Comparison of ENCODE assay signal across 19 cellular contexts in genomic region chr16:81097230-81097629, GRCh38. TPM values are rescaled to one million over a fixed set of nuclear protein-coding genes. Genes with fewer than 3 reads are reported as not detected.
DNase-seq lines count a peak whose midpoint lies in the region; ATAC-seq, FAIRE-seq and TF ChIP-seq lines count a peak whose summit lies in the region.
"Had no signal": no experiment of that assay in that cellular context is flagged by ENCODE, and none has a peak within 500 bp of the region (broad histone marks: within the 10 kb centered on the region; RNA-seq: fewer than 3 reads in every experiment).

No MANE protein-coding gene starts in this region.

- no peak for TF ChIP-seq POLR2A in A549 (IDR thresholded peaks at IDR 0.05; ENCODE audit: low read length)

- FAIRE-seq in A549 (lab: Jason Lieb, UNC): no peak
- FAIRE-seq: HTR-8/SVneo, small intestine had no signal

- ATAC-seq in A549: no peak

- H3K4me1 ChIP-seq in A549: peaks cover 5% of the 10 kb centered on the region
- peaks cover 10% of the 10 kb centered on the region for H3K4me1 ChIP-seq in Loucy (ENCODE audit: insufficient read depth, low read length, poor library complexity, severe bottlenecking)
- peaks cover 7% of the 10 kb centered on the region for H3K4me1 ChIP-seq in mammary epithelial cell (ENCODE audit: insufficient read depth, low read length)
- H3K4me1 ChIP-seq in osteoblast (ENCODE audit: insufficient read depth, low read length): peaks cover 4% of the 10 kb centered on the region
- H3K4me1 ChIP-seq: upper lobe of right lung had no signal

- BruUV-seq in mammary epithelial cell (replicated peaks; lab: Mats Ljungman, UMichigan): no TSS peak

- H3K4me2 ChIP-seq in A549 (peak overlapping the region; percentile 71; the same call in 2 of the 3 replicates), Loucy (ENCODE audit: low read depth, low read length, poor library complexity, severe bottlenecking) (peak overlapping the region; percentile 73), mammary epithelial cell (ENCODE audit: insufficient read depth, low read depth, low read length) (no peak overlapping the region), osteoblast (ENCODE audit: insufficient read depth, low read length) (peak overlapping the region; percentile 79)

- no peak for TF ChIP-seq EP300 in A549 (IDR thresholded peaks at IDR 0.05)

- dilution Hi-C loops in mammary epithelial cell (cut with HindIII; ENCODE audit: low sequenced_read_pairs): no loop called here

- H3K4me3 ChIP-seq in A549 (no peak overlapping the region), Loucy (ENCODE audit: low read length, poor library complexity, severe bottlenecking) (no peak overlapping the region), mammary epithelial cell (replicated peaks in 1 of 3; ENCODE audit: insufficient read depth in 1 of 3, low read depth in 2 of 3, low read length in 3 of 3) (no peak overlapping the region), osteoblast (ENCODE audit: insufficient read depth, low read length) (no peak overlapping the region)
- H3K4me3 ChIP-seq: upper lobe of right lung had no signal

- H3K4me3 Mint-ChIP-seq in CD14-positive monocyte: no peak overlapping the region

- WGBS in A549 (ENCODE audit: missing lambda C conversion rate): 93% methylated on average over 6 of the region's 6 CpGs
- WGBS in mammary epithelial cell (ENCODE audit: low coverage, missing lambda C conversion rate): 89% methylated on average over 6 of the region's 6 CpGs

- H3K79me2 ChIP-seq in Loucy (ENCODE audit: insufficient read depth, low read length) (peaks cover 22% of the 10 kb centered on the region), mammary epithelial cell (ENCODE audit: insufficient read depth, low read length) (peaks cover 36% of the 10 kb centered on the region), osteoblast (ENCODE audit: insufficient read depth, low read length) (peaks cover 22% of the 10 kb centered on the region)

- no peaks in the 10 kb centered on the region for H4K20me1 ChIP-seq in Loucy (ENCODE audit: insufficient read depth, low read length, poor library complexity, severe bottlenecking)
- H4K20me1 ChIP-seq in mammary epithelial cell (ENCODE audit: insufficient read depth, low read length): no peaks in the 10 kb centered on the region
- peaks cover 2% of the 10 kb centered on the region for H4K20me1 ChIP-seq in osteoblast (ENCODE audit: insufficient read depth, low read length)

- H3K27ac ChIP-seq in A549 (peak overlapping the region in 1 of 2 experiments; percentile 69; a peak in 3 of 6 replicates), mammary epithelial cell (ENCODE audit: insufficient read depth, low read depth, low read length) (no peak overlapping the region), osteoblast (ENCODE audit: low read depth, low read length) (no peak overlapping the region)

- no peak overlapping the region for H3K27ac Mint-ChIP-seq in CD14-positive monocyte
- H3K27ac Mint-ChIP-seq: T-helper 17 cell had no signal

- intact Hi-C loops in mammary epithelial cell (cut with micrococcal nuclease): loop anchor here (2.0 to 10.0 kb wide), 3 partner anchors 84 to 218 kb away; partner anchors contain the start of gene GAN
- intact Hi-C loops in CD14-positive monocyte (cut with micrococcal nuclease): loop anchor here (2.0 to 10.0 kb wide), 7 partner anchors 20 to 638 kb away; partner anchors contain the start of genes CENPN (in 2 of the 2), CMC2 (in 2 of the 2), ATMIN (in 1 of the 2) and C16orf46 (in 1 of the 2)

- peaks cover 0 to 2% (median 0%) of the 10 kb centered on the region in 7 donors for H3K9me3 Mint-ChIP-seq in CD14-positive monocyte

- POLR2A ChIA-PET in A549 (lab: Yijun Ruan, JAX): interaction anchor here (0.8 kb wide), 1 partner anchor 20 kb away, joined by 3 read pairs; the partner anchor contains the start of gene C16orf46

- no peaks in the 10 kb centered on the region for H3K9me2 ChIP-seq in Loucy (replicated peaks; ENCODE audit: low read depth, low read length)

- CTCF ChIA-PET in A549 (lab: Yijun Ruan, JAX) (interaction anchor here (0.9 to 2.2 kb wide), 3 partner anchors 62 to 640 kb away, joined by 3 to 9 read pairs (median 3); partner anchors contain the start of gene ATMIN), mammary epithelial cell (lab: Charles Lee; ENCODE audit: low non-redundant PET) (no interaction called here)

- no peaks in the 10 kb centered on the region for H3K36me3 Mint-ChIP-seq in CD14-positive monocyte
- H3K36me3 Mint-ChIP-seq: stimulated activated memory B cell treated with anti-CD40 and anti-IgM and Interleukin-4, amounts not matched to agents 10 μg/mL and 1 μg/mL and 100 μg/mL, for 72 hours had no signal

- no peaks in the 10 kb centered on the region for H3K27me3 ChIP-seq in Loucy (ENCODE audit: insufficient read depth, low read length, poor library complexity, severe bottlenecking)
- H3K27me3 ChIP-seq in mammary epithelial cell (ENCODE audit: insufficient read depth, low read length): no peaks in the 10 kb centered on the region
- no peaks in the 10 kb centered on the region for H3K27me3 ChIP-seq in osteoblast (ENCODE audit: insufficient read depth, low read length)
- H3K27me3 ChIP-seq: ovary, upper lobe of right lung had no signal

- H3K9me3 ChIP-seq in A549 (no peaks in the 10 kb centered on the region), Loucy (ENCODE audit: insufficient read depth, low read depth, low read length) (no peaks in the 10 kb centered on the region), mammary epithelial cell (replicated peaks; ENCODE audit: insufficient read depth, low read length) (no peaks in the 10 kb centered on the region), osteoblast (ENCODE audit: low read depth, low read length) (no peaks in the 10 kb centered on the region)
- H3K9me3 ChIP-seq: ovary, upper lobe of right lung had no signal

- H3K27me3 Mint-ChIP-seq in CD14-positive monocyte (ENCODE audit: low read depth in 3 of 3): peaks cover 15 to 17% (median 16%) of the 10 kb centered on the region in 3 donors
- H3K27me3 Mint-ChIP-seq: stimulated activated memory B cell treated with anti-CD40 and anti-IgM and Interleukin-4, amounts not matched to agents 10 μg/mL and 1 μg/mL and 100 μg/mL, for 72 hours had no signal

- TF ChIP-seq CTCF in A549 (IDR thresholded peaks at IDR 0.05) (no peak), Loucy (conservative IDR thresholded peaks at IDR 0.05; ENCODE audit: low read length) (no peak), mammary epithelial cell (conservative IDR thresholded peaks at IDR 0.05 in 1 of 2, IDR thresholded peaks at IDR 0.05 in 1 of 2; ENCODE audit: extremely low read depth in 1 of 2, insufficient read depth in 1 of 2, low read depth in 1 of 2, low read length in 2 of 2) (no peak), osteoblast (IDR thresholded peaks at IDR 0.05; ENCODE audit: extremely low read depth, low read depth, low read length) (no peak), CD14-positive monocyte (IDR thresholded peaks at IDR 0.05) (no peak), GM20000 (IDR thresholded peaks at IDR 0.05; ENCODE audit: extremely low read depth, missing control alignments) (no peak)

- in situ Hi-C loops in mammary epithelial cell (cut with MboI; ENCODE audit: low sequenced_read_pairs in 2 of 2): no loop called here

- no peak for DNase-seq in A549 (ENCODE audit: low read depth in 1 of 2, low spot score in 1 of 2)
- no peak for DNase-seq in mammary epithelial cell
- no peak for DNase-seq in osteoblast (ENCODE audit: insufficient read length, low spot score, missing footprints)
- DNase-seq in CD14-positive monocyte (ENCODE audit: low spot score): no peak
- DNase-seq in GM20000 (ENCODE audit: low spot score): no peak
- DNase-seq in NK-92 treated with Interleukin-12 subunit alpha and Interleukin-12 subunit beta, amount 100 ng/mL, for 24 hours (lab: John Stamatoyannopoulos, UW): no peak
- DNase-seq in NCI-H526 (lab: John Stamatoyannopoulos, UW): no peak
- DNase-seq: activated effector memory CD4-positive, alpha-beta T cell treated with Interleukin-2 at 50 U/mL for 16 hours; GDM1; NCI-H1930; NCI-H774; Right ventricle myocardium superior; small intestine; T-helper 17 cell; upper lobe of right lung had no signal

- H3K9ac ChIP-seq in Loucy (ENCODE audit: low read depth, low read length, poor library complexity, severe bottlenecking): no peak overlapping the region
- H3K9ac ChIP-seq in mammary epithelial cell (ENCODE audit: insufficient read depth, low read length): no peak overlapping the region

- H2AFZ ChIP-seq in Loucy (ENCODE audit: low read length): no peak overlapping the region
- H2AFZ ChIP-seq in mammary epithelial cell (ENCODE audit: low read depth, low read length): peak overlapping the region; percentile 69
- peak overlapping the region; percentile 93 for H2AFZ ChIP-seq in osteoblast (ENCODE audit: low read length)

- H3K4me1 Mint-ChIP-seq in CD14-positive monocyte: peaks cover 15% of the 10 kb centered on the region

- H3K36me3 ChIP-seq in Loucy (ENCODE audit: insufficient read depth, low read length): no peaks in the 10 kb centered on the region
- peaks cover 3% of the 10 kb centered on the region for H3K36me3 ChIP-seq in mammary epithelial cell (ENCODE audit: insufficient read depth, low read length)
- H3K36me3 ChIP-seq in osteoblast (ENCODE audit: insufficient read depth, low read length): no peaks in the 10 kb centered on the region
- H3K36me3 ChIP-seq: ovary, upper lobe of right lung had no signal

- H3F3A ChIP-seq in Loucy (ENCODE audit: low read depth): no peaks in the 10 kb centered on the region

- no peak for TF ChIP-seq RAD21 in A549 (conservative IDR thresholded peaks at IDR 0.05 in 1 of 2, IDR thresholded peaks at IDR 0.05 in 1 of 2)

TF ChIP-seq in A549, 52 proteins besides CTCF, POLR2A, EP300 and RAD21 (continues in another document):
- peak; percentile 8 for TF ChIP-seq MAFK (IDR thresholded peaks at IDR 0.05; ENCODE audit: partially characterized antibody)

RNA-seq across cellular contexts. Expression of gene GCSH, which starts 1.0 kb away (rescaled TPM):
- polyA plus RNA-seq in A549 (2011; rRNA removed) (44.0 and 73.5 TPM in 2 replicates), A549 (2017; fragmentation: RNase III; extraction: RNeasy Plus Mini Kit Qiagen cat#74134 plus additional on column Dnase treatment) (66.1 to 76.4 TPM (median 72.7 TPM) in 3 replicates), mammary epithelial cell (28.3 TPM), CD14-positive monocyte (1 to 10 TPM; 1.0 to 2.0 TPM)
- 38.7 and 39.6 TPM in 2 replicates for polyA plus RNA-seq in A549 (2012; cell fraction: cytosol; rRNA removed)
- polyA plus RNA-seq in A549 (2012; cell fraction: nucleus; rRNA removed): 13.6 and 14.6 TPM in 2 replicates
- 3.1 and 5.3 TPM in 2 replicates for polyA minus RNA-seq in A549 (2011; rRNA and poly(A)+ RNA removed)
- total RNA-seq in mammary epithelial cell (10 to 100 TPM; 27.5 to 41.9 TPM), osteoblast (18.1 and 19.2 TPM in 2 replicates)
- polyA minus RNA-seq in mammary epithelial cell: 14.7 TPM

RNA-seq across cellular contexts. Expression of gene C16orf46, which starts 20.2 kb away (rescaled TPM):
- polyA plus RNA-seq in A549 (2011; rRNA removed): 1.3 and 1.4 TPM in 2 replicates
- polyA plus RNA-seq in A549 (2012; cell fraction: cytosol; rRNA removed): 0.69 and 0.71 TPM in 2 replicates
- polyA plus RNA-seq in A549 (2012; cell fraction: nucleus; rRNA removed): 0.37 and 0.67 TPM in 2 replicates
- polyA plus RNA-seq in A549 (2017; fragmentation: RNase III; extraction: RNeasy Plus Mini Kit Qiagen cat#74134 plus additional on column Dnase treatment): 0.37 to 0.83 TPM (median 0.69 TPM) in 3 replicates
- 0.87 TPM in 1 of 2 replicates, not detected in the other for polyA minus RNA-seq in A549 (2011; rRNA and poly(A)+ RNA removed)
- total RNA-seq in mammary epithelial cell: under 1 TPM; 0.17 to 0.99 TPM
- polyA plus RNA-seq in mammary epithelial cell: 0.42 TPM
- not detected for polyA minus RNA-seq in mammary epithelial cell
- total RNA-seq in osteoblast: 0.59 and 2.2 TPM in 2 replicates
- polyA plus RNA-seq in CD14-positive monocyte: under 1 TPM in 1 of 2 donors, not detected in 1; 0.42 TPM
